Comparison of ENCODE assay signal across 8 cellular contexts in genomic region chr16:54194008-54194731, GRCh38.
DNase-seq lines count a peak whose midpoint lies in the region; ATAC-seq and TF ChIP-seq lines count a peak whose summit lies in the region.

No MANE protein-coding gene starts in this region.

- peaks cover 0 to 17% (median 5%) of the 10 kb centered on the region in 4 donors for H3K9me3 ChIP-seq in esophagus muscularis mucosa
- peaks cover 0 to 2% of the 10 kb centered on the region in 2 donors for H3K9me3 ChIP-seq in mucosa of rectum (ENCODE audit: control insufficient read depth in 2 of 2, low read length in 2 of 2)

- H3K36me3 ChIP-seq in esophagus muscularis mucosa (no peaks in the 10 kb centered on the region), mucosa of rectum (ENCODE audit: control insufficient read depth in 2 of 2, insufficient read depth in 2 of 2, low read length in 2 of 2) (no peaks in the 10 kb centered on the region)

- TF ChIP-seq EP300 in esophagus muscularis mucosa (IDR thresholded peaks at IDR 0.05): no peak

- 60% methylated on average over 1 of the region's 31 CpGs for WGBS in esophagus muscularis mucosa

- no peak for TF ChIP-seq CTCF in esophagus muscularis mucosa (IDR thresholded peaks at IDR 0.05)

- ATAC-seq in GM19351 (IDR thresholded peaks at IDR 0.05; ENCODE audit: unreplicated experiment) (peak; percentile 14), GM18861 (IDR thresholded peaks at IDR 0.05; ENCODE audit: unreplicated experiment) (no peak)

- intact Hi-C loops in esophagus muscularis mucosa (cut with DNase I): no loop called here

- peak; percentile 47 for DNase-seq in NCI-H524 treated with DMSO at 0.1 percent for 48 hours (lab: John Stamatoyannopoulos, UW)
- no peak for DNase-seq in esophagus muscularis mucosa (ENCODE audit: extremely low spot score)
- no peak for DNase-seq in SKM-1 treated with dmso at 0.1 percent for 144 hours (lab: John Stamatoyannopoulos, UW; ENCODE audit: unreplicated experiment)
- DNase-seq in activated naive CD4-positive, alpha-beta T cell treated with anti-CD3 and anti-CD28 coated beads, Interleukin-2, amount 50 U/mL, for 16 hours: no peak
- DNase-seq in NCI-H187 (lab: John Stamatoyannopoulos, UW): no peak

- H3K4me1 ChIP-seq in esophagus muscularis mucosa (peaks cover 4 to 15% (median 12%) of the 10 kb centered on the region in 4 donors), mucosa of rectum (ENCODE audit: control insufficient read depth in 2 of 2, insufficient read depth in 2 of 2, low read length in 2 of 2) (peaks cover 0 to 4% of the 10 kb centered on the region in 2 donors)

- H3K9ac ChIP-seq in mucosa of rectum (ENCODE audit: low read depth in 1 of 2, low read length in 2 of 2): peak overlapping the region in 1 of 2 donors; percentile 46

- H3K27ac ChIP-seq in esophagus muscularis mucosa (replicated peaks in 1 of 4): peak overlapping the region; percentile 43 to 64 (median 52)
- H3K27ac ChIP-seq in mucosa of rectum (ENCODE audit: low read depth in 2 of 2, low read length in 2 of 2): no peak overlapping the region

- H3K27me3 ChIP-seq in esophagus muscularis mucosa (peaks cover 0 to 17% (median 0%) of the 10 kb centered on the region in 4 donors), mucosa of rectum (ENCODE audit: control insufficient read depth in 2 of 2, insufficient read depth in 2 of 2, low read length in 2 of 2) (peaks cover 0 to 3% of the 10 kb centered on the region in 2 donors)

- peak overlapping the region; percentile 22 to 43 (median 38) for H3K4me3 ChIP-seq in esophagus muscularis mucosa
- peak overlapping the region; percentile 40 to 48 for H3K4me3 ChIP-seq in mucosa of rectum (ENCODE audit: low read length in 2 of 2)

- no peak for TF ChIP-seq POLR2A in esophagus muscularis mucosa (IDR thresholded peaks at IDR 0.05; ENCODE audit: low read depth)

Comparison
In these comparisons a context has a peak if more than half of its experiments do, and no peak if none do; other contexts are left out.
1. H3K27ac ChIP-seq: peak in esophagus muscularis mucosa (4 of 4); none in mucosa of rectum (0 of 2).